In the genomic region with DNA sequence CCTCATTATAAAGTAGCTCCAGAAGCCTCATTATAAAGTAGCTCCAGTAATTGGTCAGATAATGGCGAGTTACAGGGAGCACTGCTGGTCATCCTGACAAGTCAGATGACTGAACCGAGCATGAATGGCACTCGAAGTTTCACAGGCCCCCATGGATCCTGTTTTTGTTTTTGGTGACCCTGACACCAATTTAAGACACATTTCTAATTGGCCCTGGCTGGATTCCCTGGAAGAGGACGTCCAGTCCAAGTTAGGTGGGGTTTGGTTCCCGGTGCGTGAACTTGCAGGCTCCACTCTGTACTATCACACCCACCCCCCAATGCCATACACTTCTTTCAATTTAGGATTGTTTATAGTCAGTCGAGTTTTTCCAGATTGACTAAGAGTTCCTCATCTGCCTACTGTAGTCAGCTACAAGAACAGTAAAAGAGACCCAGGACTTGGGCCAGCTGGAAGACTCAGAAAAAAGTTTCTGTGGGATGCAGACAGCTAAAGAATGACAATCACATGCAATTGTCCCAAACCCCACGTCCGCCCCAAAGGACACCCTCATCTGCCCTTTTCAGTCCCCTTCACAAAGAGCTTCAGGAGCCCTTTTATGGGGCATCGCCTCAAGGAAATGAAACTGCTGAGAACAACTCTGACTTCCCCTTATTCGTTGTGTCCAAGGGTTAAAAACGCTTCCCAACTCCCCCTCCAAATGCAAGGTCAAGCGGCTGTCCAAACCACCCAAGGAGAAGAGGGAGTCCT, we compare ENCODE assay signal across 9 cellular contexts. TPM values are rescaled to one million over a fixed set of nuclear protein-coding genes. Genes with fewer than 3 reads are reported as not detected.
DNase-seq lines count a peak whose midpoint lies in the region; ATAC-seq and TF ChIP-seq lines count a peak whose summit lies in the region.
"Had no signal": no experiment of that assay in that cellular context is flagged by ENCODE, and none has a peak within 500 bp of the region (broad histone marks: within the 10 kb centered on the region; RNA-seq: fewer than 3 reads in every experiment).

No MANE protein-coding gene starts in this region.

- CTCF ChIA-PET in WTC11 (lab: Charles Lee) = interaction anchor here (1.2 to 8.3 kb wide), 8 partner anchors 13 to 371 kb away, joined by 3 to 107 read pairs (median 7); no protein-coding TSS in a partner anchor

- H3K4me3 ChIP-seq in right cardiac atrium (ENCODE audit: low read length) (peak overlapping the region; percentile 78), skeletal muscle tissue (ENCODE audit: low read length in 3 of 3) (peak overlapping the region; percentile 68 to 83 (median 81))

- H3K4me1 ChIP-seq in right cardiac atrium (ENCODE audit: control insufficient read depth, insufficient read depth, low read length) (peaks cover 9% of the 10 kb centered on the region), skeletal muscle tissue (ENCODE audit: control insufficient read depth in 3 of 3, insufficient read depth in 3 of 3, low read length in 3 of 3) (peaks cover 45 to 59% (median 51%) of the 10 kb centered on the region in 3 donors)

- H3K9me3 ChIP-seq in right cardiac atrium (ENCODE audit: control insufficient read depth, low read length) (no peaks in the 10 kb centered on the region), skeletal muscle tissue (ENCODE audit: control insufficient read depth in 3 of 3, low read length in 3 of 3) (no peaks in the 10 kb centered on the region)

- peaks cover 71% of the 10 kb centered on the region for H3K4me1 Mint-ChIP-seq in HFFc6 (ENCODE audit: low read depth)
- peaks cover 63% of the 10 kb centered on the region for H3K4me1 Mint-ChIP-seq in WTC11

- peak overlapping the region; percentile 93 for H3K4me3 Mint-ChIP-seq in HFFc6
- H3K4me3 Mint-ChIP-seq in WTC11 = peak overlapping the region; percentile 98

- intact Hi-C loops in right cardiac atrium (cut with DNase I) = loop anchor here in 3 of 4 donors (5.0 to 10.0 kb wide), 5 partner anchors 58 to 208 kb away; no protein-coding TSS in a partner anchor

- H3K27me3 Mint-ChIP-seq in HFFc6 (ENCODE audit: insufficient read depth) (peaks cover 12% of the 10 kb centered on the region), WTC11 (ENCODE audit: low read depth) (no peaks in the 10 kb centered on the region)

- TF ChIP-seq CTCF in HFFc6 (IDR thresholded peaks at IDR 0.05) (no peak), WTC11 (IDR thresholded peaks at IDR 0.05) (no peak)

- ATAC-seq in WTC11 = no peak
- ATAC-seq in right cardiac atrium = no peak

- POLR2A ChIA-PET in WTC11 (lab: Charles Lee) = interaction anchor here (0.5 to 6.0 kb wide), 4 partner anchors 13 to 302 kb away, joined by 3 to 60 read pairs (median 10); no protein-coding TSS in a partner anchor

- H3K9ac ChIP-seq in skeletal muscle tissue (ENCODE audit: low read depth in 1 of 3, low read length in 3 of 3) = peak overlapping the region; percentile 95 to 97 (median 95)

- WGBS in right cardiac atrium = 11% methylated on average over 13 of the region's 13 CpGs

- DNase-seq in HFFc6 = peak; percentile 34
- no peak for DNase-seq in WTC11 (ENCODE audit: low spot score)
- DNase-seq in right cardiac atrium = peak in 1 of 3 donors; percentile 69
- DNase-seq in NCI-H1694 (lab: John Stamatoyannopoulos, UW) = no peak
- no peak for DNase-seq in DMS53 treated with DMSO at 0.1 percent for 48 hours (lab: John Stamatoyannopoulos, UW; ENCODE audit: unreplicated experiment)
- DNase-seq in NCI-H146 treated with DMSO at 0.1 percent for 48 hours (lab: John Stamatoyannopoulos, UW; ENCODE audit: unreplicated experiment) = no peak
- no peak for DNase-seq in NCI-H446 treated with DMSO at 0.1 percent for 48 hours (lab: John Stamatoyannopoulos, UW)

- peaks cover 5 to 18% (median 16%) of the 10 kb centered on the region in 3 donors for H3K36me3 ChIP-seq in skeletal muscle tissue (ENCODE audit: control insufficient read depth in 3 of 3, insufficient read depth in 3 of 3, low read length in 3 of 3)

- H3K27ac Mint-ChIP-seq in HFFc6 (peak overlapping the region; percentile 83), WTC11 (peak overlapping the region; percentile 95)

- H3K36me3 Mint-ChIP-seq in HFFc6 (ENCODE audit: low read depth) (peaks cover 2% of the 10 kb centered on the region; the same call in 1 of the 2 replicates), WTC11 (peaks cover 25% of the 10 kb centered on the region)

- no peaks in the 10 kb centered on the region for H3K9me3 Mint-ChIP-seq in HFFc6
- H3K9me3 Mint-ChIP-seq in WTC11 = no peaks in the 10 kb centered on the region

- H3K27me3 ChIP-seq in right cardiac atrium (ENCODE audit: control insufficient read depth, insufficient read depth) (no peaks in the 10 kb centered on the region), skeletal muscle tissue (ENCODE audit: control insufficient read depth in 3 of 3, insufficient read depth in 3 of 3, low read length in 3 of 3) (no peaks in the 10 kb centered on the region)

- H3K27ac ChIP-seq in right cardiac atrium (ENCODE audit: low read length) (peak overlapping the region; percentile 98), skeletal muscle tissue (ENCODE audit: low read depth, low read length) (peak overlapping the region; percentile 98)

TF ChIP-seq in WTC11, 78 proteins besides CTCF, POLR2A, EP300 and RAD21:
- TF ChIP-seq SMAD4 (CRISPR knock-in tag; IDR thresholded peaks at IDR 0.05) (no peak), ZNF121 (CRISPR knock-in tag; IDR thresholded peaks at IDR 0.05) (peak; percentile 79)
TF ChIP-seq in WTC11: peak in this region for 1.

RNA-seq across cellular contexts. Expression of gene DHRS3, which starts 2.7 kb away (rescaled TPM):
- 10 to 100 TPM in 4 of 6 experiments, 1 to 10 TPM in 2; 6.0 to 29.1 (median 27.1) TPM for total RNA-seq in HFFc6 (2021; fragmentation: NEBNext Ultra II Directional; extraction: Animal tissue kit (Norgen Biotek cat#: 25700))
- 37.6 to 37.9 TPM (median 37.7 TPM) in 3 replicates for total RNA-seq in WTC11 (2021)
- 10 to 100 TPM; 83.0 to 97.0 (median 83.5) TPM for total RNA-seq in right cardiac atrium
- 53.6 TPM for polyA plus RNA-seq in right cardiac atrium
- 37.6 TPM for total RNA-seq in skeletal muscle tissue

RNA-seq across cellular contexts. Expression of gene AADACL4, which starts 28.5 kb away (rescaled TPM):
- not detected for total RNA-seq in HFFc6 (2021; fragmentation: NEBNext Ultra II Directional; extraction: Animal tissue kit (Norgen Biotek cat#: 25700))
- total RNA-seq in WTC11 (2021) (0.11 TPM in 1 of 3 replicates, not detected in the others), right cardiac atrium (not detected), skeletal muscle tissue (not detected)
- not detected for polyA plus RNA-seq in right cardiac atrium
- total RNA-seq: LHCN-M2 had no signal
